Comparison of ENCODE assay signal across 14 cellular contexts in genomic region chr2:222760301-222760897, GRCh38.
DNase-seq lines count a peak whose midpoint lies in the region; ATAC-seq and TF ChIP-seq lines count a peak whose summit lies in the region.
"Had no signal": no experiment of that assay in that cellular context is flagged by ENCODE, and none has a peak within 500 bp of the region (broad histone marks: within the 10 kb centered on the region; RNA-seq: fewer than 3 reads in every experiment).

No MANE protein-coding gene starts in this region.

- H3K27me3 ChIP-seq in CD4-positive, alpha-beta memory T cell (ENCODE audit: insufficient read depth, low read length) = no peaks in the 10 kb centered on the region
- H3K27me3 ChIP-seq: BLaER1 had no signal

- H3K27ac ChIP-seq in caudate nucleus (ENCODE audit: low read depth, low read length) (peak overlapping the region; percentile 27), temporal lobe (ENCODE audit: low read depth, low read length) (peak overlapping the region; percentile 63)
- no peak overlapping the region for H3K27ac ChIP-seq in CD4-positive, alpha-beta memory T cell (ENCODE audit: low read depth, low read length)
- H3K27ac ChIP-seq: BLaER1, HL-60 had no signal

- H3K9me3 ChIP-seq in CD4-positive, alpha-beta memory T cell (ENCODE audit: control insufficient read depth in 1 of 2, low read length in 2 of 2) = no peaks in the 10 kb centered on the region
- H3K9me3 ChIP-seq: BLaER1 had no signal

- DNase-seq in caudate nucleus (lab: John Stamatoyannopoulos, UW) (no peak), medulla oblongata (ENCODE audit: extremely low spot score) (peak; percentile 57), osteocyte (ENCODE audit: extremely low spot score, unreplicated experiment) (peak; percentile 13), Calu3 (no peak)
- no peak for DNase-seq in CD4-positive, alpha-beta memory T cell
- DNase-seq: DMS79, HCEC 1CT, HFFc6 had no signal

- POLR2A ChIA-PET in CD4-positive, alpha-beta memory T cell (lab: Charles Lee; ENCODE audit: partially characterized antibody) = no interaction called here

- H3K4me1 Mint-ChIP-seq in osteocyte (ENCODE audit: unreplicated experiment) (peaks cover 17% of the 10 kb centered on the region), Calu3 (ENCODE audit: low read depth, unreplicated experiment) (peaks cover 14% of the 10 kb centered on the region)
- H3K4me1 Mint-ChIP-seq in CD4-positive, alpha-beta memory T cell = no peaks in the 10 kb centered on the region

- no peaks in the 10 kb centered on the region for H3K4me1 ChIP-seq in CD4-positive, alpha-beta memory T cell (ENCODE audit: insufficient read depth, low read length)

- TF ChIP-seq CTCF in osteocyte (IDR thresholded peaks at IDR 0.05) (no peak), Calu3 (IDR thresholded peaks at IDR 0.05; ENCODE audit: unreplicated experiment) (no peak)

- H3K9me3 Mint-ChIP-seq in osteocyte (ENCODE audit: unreplicated experiment) (no peaks in the 10 kb centered on the region), Calu3 (ENCODE audit: low read depth, unreplicated experiment) (no peaks in the 10 kb centered on the region)
- no peaks in the 10 kb centered on the region for H3K9me3 Mint-ChIP-seq in CD4-positive, alpha-beta memory T cell
- H3K9me3 Mint-ChIP-seq: HFFc6 had no signal

- no peaks in the 10 kb centered on the region for H3K36me3 Mint-ChIP-seq in osteocyte (ENCODE audit: unreplicated experiment)
- H3K36me3 Mint-ChIP-seq in Calu3 (ENCODE audit: insufficient read depth, unreplicated experiment) = no peaks in the 10 kb centered on the region
- H3K36me3 Mint-ChIP-seq in CD4-positive, alpha-beta memory T cell = no peaks in the 10 kb centered on the region

- no peak overlapping the region for H3K4me3 ChIP-seq in CD4-positive, alpha-beta memory T cell (ENCODE audit: low read length in 2 of 2)
- H3K4me3 ChIP-seq: BLaER1, GM12878 had no signal

- no peak for ATAC-seq in GM21528 (IDR thresholded peaks at IDR 0.05; ENCODE audit: low FRiP score, unreplicated experiment)
- no peak for ATAC-seq in HG03045 (IDR thresholded peaks at IDR 0.05; ENCODE audit: unreplicated experiment)
- ATAC-seq: GM12878 had no signal

- BruUV-seq in Calu3 (replicated peaks; lab: Mats Ljungman, UMichigan) = no TSS peak

- H3K4me3 Mint-ChIP-seq in osteocyte (ENCODE audit: unreplicated experiment) (no peak overlapping the region), Calu3 (ENCODE audit: low read depth, unreplicated experiment) (no peak overlapping the region)
- H3K4me3 Mint-ChIP-seq in CD4-positive, alpha-beta memory T cell = no peak overlapping the region
- H3K4me3 Mint-ChIP-seq: HFFc6 had no signal

- CTCF ChIA-PET in Calu3 (lab: Charles Lee) = no interaction called here
- CTCF ChIA-PET in CD4-positive, alpha-beta memory T cell (lab: Charles Lee; ENCODE audit: partially characterized antibody) = no interaction called here

- H3K27ac Mint-ChIP-seq in osteocyte (ENCODE audit: unreplicated experiment) (no peak overlapping the region), Calu3 (ENCODE audit: unreplicated experiment) (no peak overlapping the region)
- no peak overlapping the region for H3K27ac Mint-ChIP-seq in CD4-positive, alpha-beta memory T cell
- H3K27ac Mint-ChIP-seq: HFFc6 had no signal

- H3K27me3 Mint-ChIP-seq in osteocyte (ENCODE audit: unreplicated experiment) = no peaks in the 10 kb centered on the region
- no peaks in the 10 kb centered on the region for H3K27me3 Mint-ChIP-seq in Calu3 (ENCODE audit: unreplicated experiment)
- peaks cover 3 to 5% of the 10 kb centered on the region in 2 donors for H3K27me3 Mint-ChIP-seq in CD4-positive, alpha-beta memory T cell

- H3K36me3 ChIP-seq in CD4-positive, alpha-beta memory T cell (ENCODE audit: insufficient read depth, low read length) = no peaks in the 10 kb centered on the region
- H3K36me3 ChIP-seq: BLaER1 had no signal

- intact Hi-C loops in Calu3 (cut with micrococcal nuclease; ENCODE audit: unreplicated experiment) = no loop called here
- intact Hi-C loops in CD4-positive, alpha-beta memory T cell (cut with micrococcal nuclease) = no loop called here

Comparison
In these comparisons a context has a peak if more than half of its experiments do, and no peak if none do; other contexts are left out.
1. DNase-seq: peak in medulla oblongata (single experiment) and osteocyte (single experiment); none in caudate nucleus (0 of 61), Calu3 (single experiment) and CD4-positive, alpha-beta memory T cell (0 of 5).